ENCODE assay signal across 17 cellular contexts in the genomic region with DNA sequence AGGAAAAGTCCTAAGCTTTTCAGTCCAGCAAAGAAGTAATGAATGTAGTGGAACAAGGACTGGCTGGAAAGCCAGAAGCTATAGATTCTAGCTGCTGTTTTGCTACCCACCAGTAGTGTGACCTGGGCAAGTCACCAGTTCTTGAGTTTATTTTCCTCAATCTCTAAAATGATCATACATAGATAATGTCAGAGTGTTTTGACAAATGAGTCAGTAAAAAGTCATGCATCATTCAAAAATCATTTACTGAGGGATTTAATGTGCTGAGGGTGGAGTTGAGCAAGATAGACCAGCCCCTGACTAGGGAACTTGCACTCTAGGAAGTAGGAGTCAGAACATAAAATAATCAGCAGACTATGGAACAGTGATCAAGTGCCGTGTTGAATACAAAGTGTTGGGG.
DNase-seq lines count a peak whose midpoint lies in the region; ATAC-seq, FAIRE-seq and TF ChIP-seq lines count a peak whose summit lies in the region.
"Had no signal": no experiment of that assay in that cellular context is flagged by ENCODE, and none has a peak within 500 bp of the region (broad histone marks: within the 10 kb centered on the region; RNA-seq: fewer than 3 reads in every experiment).

No MANE protein-coding gene starts in this region.

- peak; percentile 78 for DNase-seq in EH (ENCODE audit: low read depth)
- DNase-seq in M059J (ENCODE audit: low read depth): peak; percentile 79
- peak; percentile 46 for DNase-seq in endothelial cell of umbilical vein (ENCODE audit: low read depth, low spot score)
- DNase-seq in mucosa of descending colon: no peak
- no peak for DNase-seq in CD1c-positive myeloid dendritic cell (ENCODE audit: extremely low spot score)
- no peak for DNase-seq in NCI-H345 (lab: John Stamatoyannopoulos, UW)
- DNase-seq in natural killer cell: no peak
- DNase-seq: activated CD4-positive, alpha-beta T cell treated with anti-CD3 and anti-CD28 coated beads for 48 hours; activated naive CD4-positive, alpha-beta T cell treated with anti-CD3 and anti-CD28 coated beads for 36 hours; gastrocnemius medialis; left ventricle myocardium inferior; stimulated activated CD8-positive, alpha-beta memory T cell treated with anti-CD3 and anti-CD28 coated beads, Interleukin-4, amount 100 ng/mL, for 48 hours; substantia nigra had no signal

- CTCF ChIA-PET in endothelial cell of umbilical vein (lab: Charles Lee): interaction anchor here (1.0 to 2.0 kb wide), 6 partner anchors 9 to 729 kb away, joined by 3 to 7 read pairs (median 4); no protein-coding TSS in a partner anchor

- no peak overlapping the region for H3K27ac ChIP-seq in endothelial cell of umbilical vein (ENCODE audit: insufficient read depth, low read depth, low read length)
- H3K27ac ChIP-seq: ascending aorta, gastrocnemius medialis, KMS-11, left ventricle myocardium inferior, skin epidermis had no signal

- H3K4me1 Mint-ChIP-seq in natural killer cell: peaks cover 7% of the 10 kb centered on the region in 2 donors

- H3K27me3 ChIP-seq in endothelial cell of umbilical vein (ENCODE audit: control insufficient read depth in 2 of 2, insufficient read depth in 2 of 2, low read length in 2 of 2): no peaks in the 10 kb centered on the region
- H3K27me3 ChIP-seq: ascending aorta, gastrocnemius medialis had no signal

- H3K27ac Mint-ChIP-seq in natural killer cell: no peak overlapping the region
- H3K27ac Mint-ChIP-seq: activated naive CD4-positive, alpha-beta T cell treated with anti-CD3 and anti-CD28 coated beads for 36 hours had no signal

- H3K4me3 ChIP-seq in endothelial cell of umbilical vein (replicated peaks in 1 of 3; ENCODE audit: insufficient read depth in 1 of 3, low read depth in 1 of 3, low read length in 3 of 3) (no peak overlapping the region), mucosa of descending colon (no peak overlapping the region)
- H3K4me3 ChIP-seq: ascending aorta, gastrocnemius medialis, left ventricle myocardium inferior, skin epidermis had no signal

- dilution Hi-C loops in endothelial cell of umbilical vein (cut with MboI; ENCODE audit: extremely low pct_ligation_motif_present, low sequenced_read_pairs): no loop called here

- peaks cover 0 to 3% of the 10 kb centered on the region in 2 donors for H3K27me3 Mint-ChIP-seq in natural killer cell (ENCODE audit: low read depth in 2 of 2)

- no peaks in the 10 kb centered on the region for H4K20me1 ChIP-seq in endothelial cell of umbilical vein (replicated peaks; ENCODE audit: control insufficient read depth, extremely low read depth, insufficient read depth, low read length)

- H3K4me2 ChIP-seq in endothelial cell of umbilical vein (ENCODE audit: insufficient read depth, low read length): no peak overlapping the region
- H3K4me2 ChIP-seq: KMS-11 had no signal

- no peaks in the 10 kb centered on the region for H3K79me2 ChIP-seq in endothelial cell of umbilical vein (ENCODE audit: control insufficient read depth, insufficient read depth, low read length)

- H2AFZ ChIP-seq in endothelial cell of umbilical vein (ENCODE audit: low read depth, low read length): peak overlapping the region; percentile 13

- H3K9me3 ChIP-seq in endothelial cell of umbilical vein (replicated peaks; ENCODE audit: control insufficient read depth, insufficient read depth, low read length) (no peaks in the 10 kb centered on the region), mucosa of descending colon (no peaks in the 10 kb centered on the region)
- H3K9me3 ChIP-seq: ascending aorta, gastrocnemius medialis, left ventricle myocardium inferior had no signal

- H3K9me3 Mint-ChIP-seq in natural killer cell: no peaks in the 10 kb centered on the region
- H3K9me3 Mint-ChIP-seq: activated naive CD4-positive, alpha-beta T cell treated with anti-CD3 and anti-CD28 coated beads for 36 hours had no signal

- peak; percentile 83 for FAIRE-seq in endothelial cell of umbilical vein (lab: Jason Lieb, UNC)

- H3K36me3 ChIP-seq in endothelial cell of umbilical vein (ENCODE audit: control insufficient read depth in 2 of 2, extremely low read depth in 1 of 2, insufficient read depth in 2 of 2, low read length in 2 of 2) (no peaks in the 10 kb centered on the region), mucosa of descending colon (ENCODE audit: low read depth) (no peaks in the 10 kb centered on the region)
- H3K36me3 ChIP-seq: ascending aorta, gastrocnemius medialis, left ventricle myocardium inferior had no signal

- no peak overlapping the region for H3K4me3 Mint-ChIP-seq in natural killer cell
- H3K4me3 Mint-ChIP-seq: activated naive CD4-positive, alpha-beta T cell treated with anti-CD3 and anti-CD28 coated beads for 36 hours had no signal

- POLR2A ChIA-PET in endothelial cell of umbilical vein (lab: Charles Lee): no interaction called here

- intact Hi-C loops in endothelial cell of umbilical vein (cut with micrococcal nuclease): loop anchor here (5.0 kb wide), 1 partner anchor 132 kb away; no protein-coding TSS in a partner anchor
- intact Hi-C loops in mucosa of descending colon (cut with DNase I, micrococcal nuclease): no loop called here
- intact Hi-C loops in natural killer cell (cut with micrococcal nuclease): no loop called here

- ATAC-seq in mucosa of descending colon (peak; percentile 72), GM19035 (IDR thresholded peaks at IDR 0.05; ENCODE audit: unreplicated experiment) (no peak), natural killer cell (no peak)
- ATAC-seq: gastrocnemius medialis had no signal

- TF ChIP-seq CTCF in endothelial cell of umbilical vein (IDR thresholded peaks at IDR 0.05; ENCODE audit: extremely low read depth in 1 of 2, insufficient read depth in 1 of 2, low read depth in 1 of 2, low read length in 2 of 2) (no peak), mucosa of descending colon (IDR thresholded peaks at IDR 0.05) (no peak), natural killer cell (IDR thresholded peaks at IDR 0.05) (no peak)

- no peak for TF ChIP-seq POLR2A in endothelial cell of umbilical vein (IDR thresholded peaks at IDR 0.05; ENCODE audit: low read depth, low read length)

- no TSS peak for BruUV-seq in endothelial cell of umbilical vein (replicated peaks; lab: Mats Ljungman, UMichigan)

- no peaks in the 10 kb centered on the region for H3K36me3 Mint-ChIP-seq in natural killer cell

- H3K9ac ChIP-seq in endothelial cell of umbilical vein (replicated peaks; ENCODE audit: extremely low read depth, insufficient read depth, low read length): no peak overlapping the region
- H3K9ac ChIP-seq: KMS-11 had no signal

- peaks cover 31% of the 10 kb centered on the region for H3K4me1 ChIP-seq in endothelial cell of umbilical vein (ENCODE audit: control insufficient read depth, extremely low read depth, insufficient read depth, low read length)
- H3K4me1 ChIP-seq in mucosa of descending colon (ENCODE audit: low read depth): peaks cover 4% of the 10 kb centered on the region
- H3K4me1 ChIP-seq: ascending aorta, gastrocnemius medialis had no signal

- no peaks in the 10 kb centered on the region for H3K9me1 ChIP-seq in endothelial cell of umbilical vein (replicated peaks; ENCODE audit: control insufficient read depth, extremely low read depth, insufficient read depth, low read length)

TF ChIP-seq in endothelial cell of umbilical vein, 7 proteins besides CTCF, POLR2A, EP300 and RAD21:
- TF ChIP-seq GATA2 (IDR thresholded peaks at IDR 0.05; ENCODE audit: insufficient read depth, insufficient read length, low read depth, low read length): peak; percentile 72
- no peak for TF ChIP-seq EZH2 (IDR thresholded peaks at IDR 0.05; ENCODE audit: borderline replicate concordance, low read depth, low read length, severe bottlenecking)
- no peak for TF ChIP-seq JUN (IDR thresholded peaks at IDR 0.05; ENCODE audit: borderline replicate concordance, insufficient read depth, insufficient read length, low read depth)
- TF ChIP-seq MYC (IDR thresholded peaks at IDR 0.05; ENCODE audit: low read depth, low read length): no peak
- no peak for TF ChIP-seq POLR2AphosphoS5 (IDR thresholded peaks at IDR 0.05; ENCODE audit: insufficient read depth, low read depth, low read length)
- peak; percentile 46 for TF ChIP-seq FOS (IDR thresholded peaks at IDR 0.05; ENCODE audit: borderline replicate concordance, insufficient read depth, low read length)
- TF ChIP-seq MAX (IDR thresholded peaks at IDR 0.05; ENCODE audit: insufficient read depth, insufficient read length): no peak

Comparison
In these comparisons a context has a peak if more than half of its experiments do, and no peak if none do; other contexts are left out.
1. DNase-seq: peak in EH (single experiment), M059J (single experiment) and endothelial cell of umbilical vein (single experiment); none in mucosa of descending colon (0 of 3), CD1c-positive myeloid dendritic cell (single experiment), NCI-H345 (single experiment) and natural killer cell (single experiment).